Comparison of ENCODE assay signal across 11 cellular contexts in the genomic region with DNA sequence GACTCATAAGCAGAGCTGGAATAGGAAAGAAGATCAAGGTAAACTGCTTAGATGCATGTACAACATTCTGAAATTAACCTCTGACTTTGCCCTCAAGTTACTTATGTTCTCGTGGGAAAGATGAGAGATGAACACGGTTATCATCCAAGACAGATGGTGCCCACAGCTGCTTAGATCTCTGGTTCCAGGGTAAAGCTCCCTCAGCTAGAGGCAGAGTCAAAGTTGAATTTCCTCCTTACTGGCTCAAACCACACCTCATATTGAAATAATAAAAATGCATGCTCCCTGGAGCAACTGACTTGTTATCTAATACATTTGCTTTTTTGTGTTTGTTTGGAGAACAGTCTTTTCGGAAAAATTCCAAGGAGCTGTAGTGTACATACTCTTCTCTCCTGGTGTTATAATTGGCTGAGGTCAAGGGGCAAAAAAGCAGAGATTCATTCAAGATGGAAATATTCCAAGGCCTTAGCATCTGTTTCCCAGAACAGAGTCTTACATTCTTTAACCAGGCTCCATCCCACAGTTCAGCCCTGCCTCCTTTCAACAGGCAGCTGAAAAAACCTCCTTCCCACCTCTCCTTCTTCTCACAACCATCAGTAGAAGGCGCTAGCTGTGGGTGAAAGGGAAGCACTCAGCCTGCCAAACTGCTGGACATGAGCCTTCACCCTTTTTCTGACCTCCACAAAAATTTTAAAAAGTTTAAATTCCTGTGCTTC. TPM values are rescaled to one million over a fixed set of nuclear protein-coding genes. Genes with fewer than 3 reads are reported as not detected.
DNase-seq lines count a peak whose midpoint lies in the region; ATAC-seq and TF ChIP-seq lines count a peak whose summit lies in the region.
"Had no signal": no experiment of that assay in that cellular context is flagged by ENCODE, and none has a peak within 500 bp of the region (broad histone marks: within the 10 kb centered on the region; RNA-seq: fewer than 3 reads in every experiment).

No MANE protein-coding gene starts in this region.

- H2AFZ ChIP-seq in ACC112 (ENCODE audit: low read length, unreplicated experiment) (peak overlapping the region; percentile 89), OCI-LY3 (ENCODE audit: low read depth, low read length) (no peak overlapping the region)

- H3K4me3 ChIP-seq in ACC112 (ENCODE audit: low read depth, low read length) (peak overlapping the region; percentile 42; the same call in 1 of the 2 replicates), OCI-LY3 (ENCODE audit: low read length) (no peak overlapping the region), fibroblast of mammary gland (ENCODE audit: control insufficient read depth, low read depth, low read length) (no peak overlapping the region)
- H3K4me3 ChIP-seq: BLaER1 treated with 17β-estradiol and CSF1 and Interleukin-3, amounts not matched to agents 10 nM and 100 nM had no signal

- no peaks in the 10 kb centered on the region; the same call in 1 of the 2 replicates for H4K20me1 ChIP-seq in OCI-LY3 (ENCODE audit: insufficient read depth, low read length)
- H4K20me1 ChIP-seq: BLaER1 treated with 17β-estradiol and CSF1 and Interleukin-3, amounts not matched to agents 10 nM and 100 nM had no signal

- no peaks in the 10 kb centered on the region for H3K9me3 ChIP-seq in OCI-LY3 (ENCODE audit: insufficient read depth, low read length)
- H3K9me3 ChIP-seq: BLaER1 treated with 17β-estradiol and CSF1 and Interleukin-3, amounts not matched to agents 10 nM and 100 nM had no signal

- H3K4me3 Mint-ChIP-seq in neural crest cell, result no peak overlapping the region
- no peak overlapping the region for H3K4me3 Mint-ChIP-seq in stimulated activated effector memory CD8-positive, alpha-beta T cell treated with anti-CD3 and anti-CD28 coated beads, Interleukin-12 subunit alpha, Interleukin-12 subunit beta, amount 100 ng/mL, for 72 hours
- H3K4me3 Mint-ChIP-seq: T-helper 2 cell treated with Interferon-gamma antibody and Interleukin-4, amounts not matched to agents 5 μg/mL and 100 μg/mL, for 36 hours had no signal

- no peak overlapping the region for H3K9ac ChIP-seq in OCI-LY3 (ENCODE audit: low read length)
- H3K9ac ChIP-seq: BLaER1 treated with 17β-estradiol and CSF1 and Interleukin-3, amounts not matched to agents 10 nM and 100 nM had no signal

- H3K79me2 ChIP-seq in ACC112 (ENCODE audit: control insufficient read depth, insufficient read depth, low read length, unreplicated experiment), result no peaks in the 10 kb centered on the region
- H3K79me2 ChIP-seq in OCI-LY3 (ENCODE audit: low read length), result no peaks in the 10 kb centered on the region

- H3K27me3 Mint-ChIP-seq in neural crest cell (ENCODE audit: low read depth), result no peaks in the 10 kb centered on the region

- H3K4me1 Mint-ChIP-seq in neural crest cell, result peaks cover 14% of the 10 kb centered on the region
- H3K4me1 Mint-ChIP-seq in stimulated activated effector memory CD8-positive, alpha-beta T cell treated with anti-CD3 and anti-CD28 coated beads, Interleukin-12 subunit alpha, Interleukin-12 subunit beta, amount 100 ng/mL, for 72 hours, result no peaks in the 10 kb centered on the region

- H3K4me1 ChIP-seq in ACC112 (ENCODE audit: control insufficient read depth, insufficient read depth, low read length, unreplicated experiment) (peaks cover 22% of the 10 kb centered on the region), OCI-LY3 (ENCODE audit: low read length) (peaks cover 5% of the 10 kb centered on the region; the same call in 1 of the 2 replicates)

- H3K36me3 ChIP-seq in ACC112 (ENCODE audit: insufficient read depth, low read length), result no peaks in the 10 kb centered on the region
- H3K36me3 ChIP-seq in OCI-LY3 (replicated peaks; ENCODE audit: low read depth, low read length), result no peaks in the 10 kb centered on the region
- H3K36me3 ChIP-seq: BLaER1 treated with 17β-estradiol and CSF1 and Interleukin-3, amounts not matched to agents 10 nM and 100 nM had no signal

- H3K27me3 ChIP-seq in ACC112 (ENCODE audit: insufficient read depth, low read length) (no peaks in the 10 kb centered on the region), OCI-LY3 (ENCODE audit: low read depth, low read length) (no peaks in the 10 kb centered on the region)
- H3K27me3 ChIP-seq: BLaER1 treated with 17β-estradiol and CSF1 and Interleukin-3, amounts not matched to agents 10 nM and 100 nM had no signal

- H3K27ac Mint-ChIP-seq in neural crest cell (ENCODE audit: unreplicated experiment), result peak overlapping the region; percentile 17
- H3K27ac Mint-ChIP-seq in stimulated activated effector memory CD8-positive, alpha-beta T cell treated with anti-CD3 and anti-CD28 coated beads, Interleukin-12 subunit alpha, Interleukin-12 subunit beta, amount 100 ng/mL, for 72 hours, result no peak overlapping the region
- H3K27ac Mint-ChIP-seq: T-helper 2 cell treated with Interferon-gamma antibody and Interleukin-4, amounts not matched to agents 5 μg/mL and 100 μg/mL, for 36 hours had no signal

- peak overlapping the region; percentile 83 for H3K27ac ChIP-seq in ACC112 (ENCODE audit: low read depth, low read length)
- H3K27ac ChIP-seq in OCI-LY3 (ENCODE audit: low read length), result no peak overlapping the region
- H3K27ac ChIP-seq: BLaER1 treated with 17β-estradiol and CSF1 and Interleukin-3, amounts not matched to agents 10 nM and 100 nM had no signal

- DNase-seq in fibroblast of mammary gland (ENCODE audit: low read depth) (peak; percentile 99), neural crest cell (ENCODE audit: low read depth, low spot score) (no peak), NCI-H1930 (lab: John Stamatoyannopoulos, UW) (no peak)
- DNase-seq in stimulated activated effector memory CD8-positive, alpha-beta T cell treated with anti-CD3 and anti-CD28 coated beads, Interleukin-12 subunit alpha, Interleukin-12 subunit beta, amount 100 ng/mL, for 72 hours (ENCODE audit: low spot score in 2 of 2), result no peak
- DNase-seq: stimulated activated CD4-positive, alpha-beta T cell treated with anti-CD3 and anti-CD28 coated beads, Interleukin-4, amount 100 ng/mL, for 4 hours had no signal

- 0 out of 2 replicates have a peak, but pooled peaks have one; percentile 7 for TF ChIP-seq CTCF in OCI-LY3 (IDR thresholded peaks at IDR 0.05; ENCODE audit: low read depth, low read length)
- peak; percentile 48 for TF ChIP-seq CTCF in fibroblast of mammary gland (conservative IDR thresholded peaks at IDR 0.05; ENCODE audit: control insufficient read depth, insufficient read depth, low read depth, low read length)
- no peak for TF ChIP-seq CTCF in neural crest cell (conservative IDR thresholded peaks at IDR 0.05)

- H3K4me2 ChIP-seq in OCI-LY3 (ENCODE audit: low read length), result no peak overlapping the region

- ATAC-seq in stimulated activated effector memory CD8-positive, alpha-beta T cell treated with anti-CD3 and anti-CD28 coated beads, Interleukin-12 subunit alpha, Interleukin-12 subunit beta, amount 100 ng/mL, for 72 hours, result no peak
- no peak for ATAC-seq in GM19395 (IDR thresholded peaks at IDR 0.05; ENCODE audit: unreplicated experiment)
- ATAC-seq in SK-N-SH treated with all-trans-retinoic acid at 6 μM for 48 hours, result no peak

- H3K36me3 Mint-ChIP-seq in neural crest cell (ENCODE audit: low read depth), result no peaks in the 10 kb centered on the region
- no peaks in the 10 kb centered on the region for H3K36me3 Mint-ChIP-seq in stimulated activated effector memory CD8-positive, alpha-beta T cell treated with anti-CD3 and anti-CD28 coated beads, Interleukin-12 subunit alpha, Interleukin-12 subunit beta, amount 100 ng/mL, for 72 hours

- H3K9me3 Mint-ChIP-seq in neural crest cell, result no peaks in the 10 kb centered on the region
- H3K9me3 Mint-ChIP-seq in stimulated activated effector memory CD8-positive, alpha-beta T cell treated with anti-CD3 and anti-CD28 coated beads, Interleukin-12 subunit alpha, Interleukin-12 subunit beta, amount 100 ng/mL, for 72 hours, result no peaks in the 10 kb centered on the region
- H3K9me3 Mint-ChIP-seq: T-helper 2 cell treated with Interferon-gamma antibody and Interleukin-4, amounts not matched to agents 5 μg/mL and 100 μg/mL, for 36 hours had no signal

TF ChIP-seq in SK-N-SH treated with all-trans-retinoic acid at 6 μM for 48 hours, 23 proteins besides CTCF, POLR2A, EP300 and RAD21:
- TF ChIP-seq, protein P1, sequence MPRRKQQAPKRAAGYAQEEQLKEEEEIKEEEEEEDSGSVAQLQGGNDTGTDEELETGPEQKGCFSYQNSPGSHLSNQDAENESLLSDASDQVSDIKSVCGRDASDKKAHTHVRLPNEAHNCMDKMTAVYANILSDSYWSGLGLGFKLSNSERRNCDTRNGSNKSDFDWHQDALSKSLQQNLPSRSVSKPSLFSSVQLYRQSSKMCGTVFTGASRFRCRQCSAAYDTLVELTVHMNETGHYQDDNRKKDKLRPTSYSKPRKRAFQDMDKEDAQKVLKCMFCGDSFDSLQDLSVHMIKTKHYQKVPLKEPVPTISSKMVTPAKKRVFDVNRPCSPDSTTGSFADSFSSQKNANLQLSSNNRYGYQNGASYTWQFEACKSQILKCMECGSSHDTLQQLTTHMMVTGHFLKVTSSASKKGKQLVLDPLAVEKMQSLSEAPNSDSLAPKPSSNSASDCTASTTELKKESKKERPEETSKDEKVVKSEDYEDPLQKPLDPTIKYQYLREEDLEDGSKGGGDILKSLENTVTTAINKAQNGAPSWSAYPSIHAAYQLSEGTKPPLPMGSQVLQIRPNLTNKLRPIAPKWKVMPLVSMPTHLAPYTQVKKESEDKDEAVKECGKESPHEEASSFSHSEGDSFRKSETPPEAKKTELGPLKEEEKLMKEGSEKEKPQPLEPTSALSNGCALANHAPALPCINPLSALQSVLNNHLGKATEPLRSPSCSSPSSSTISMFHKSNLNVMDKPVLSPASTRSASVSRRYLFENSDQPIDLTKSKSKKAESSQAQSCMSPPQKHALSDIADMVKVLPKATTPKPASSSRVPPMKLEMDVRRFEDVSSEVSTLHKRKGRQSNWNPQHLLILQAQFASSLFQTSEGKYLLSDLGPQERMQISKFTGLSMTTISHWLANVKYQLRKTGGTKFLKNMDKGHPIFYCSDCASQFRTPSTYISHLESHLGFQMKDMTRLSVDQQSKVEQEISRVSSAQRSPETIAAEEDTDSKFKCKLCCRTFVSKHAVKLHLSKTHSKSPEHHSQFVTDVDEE (CRISPR knock-in tag; IDR thresholded peaks at IDR 0.05), result no peak
- TF ChIP-seq, protein P2, sequence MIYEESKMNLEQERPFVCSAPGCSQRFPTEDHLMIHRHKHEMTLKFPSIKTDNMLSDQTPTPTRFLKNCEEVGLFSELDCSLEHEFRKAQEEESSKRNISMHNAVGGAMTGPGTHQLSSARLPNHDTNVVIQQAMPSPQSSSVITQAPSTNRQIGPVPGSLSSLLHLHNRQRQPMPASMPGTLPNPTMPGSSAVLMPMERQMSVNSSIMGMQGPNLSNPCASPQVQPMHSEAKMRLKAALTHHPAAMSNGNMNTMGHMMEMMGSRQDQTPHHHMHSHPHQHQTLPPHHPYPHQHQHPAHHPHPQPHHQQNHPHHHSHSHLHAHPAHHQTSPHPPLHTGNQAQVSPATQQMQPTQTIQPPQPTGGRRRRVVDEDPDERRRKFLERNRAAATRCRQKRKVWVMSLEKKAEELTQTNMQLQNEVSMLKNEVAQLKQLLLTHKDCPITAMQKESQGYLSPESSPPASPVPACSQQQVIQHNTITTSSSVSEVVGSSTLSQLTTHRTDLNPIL (CRISPR knock-in tag; IDR thresholded peaks at IDR 0.05; ENCODE audit: low read depth), result no peak
- TF ChIP-seq RARB (CRISPR knock-in tag; IDR thresholded peaks at IDR 0.05), result no peak

RNA-seq across cellular contexts. Expression of a gene that starts 43.6 kb away (rescaled TPM):
- not detected in 2 replicates for total RNA-seq in neural crest cell

RNA-seq across cellular contexts. Expression of a gene that starts 50.8 kb away (rescaled TPM):
- not detected in 2 replicates for total RNA-seq in neural crest cell
